Comparison of ENCODE assay signal across 16 cellular contexts in genomic region chr7:1861799-1862458, GRCh38.
"Had no signal": no experiment of that assay in that cellular context is flagged by ENCODE, and none has a peak within 500 bp of the region (broad histone marks: within the 10 kb centered on the region; RNA-seq: fewer than 3 reads in every experiment).

No MANE protein-coding gene starts in this region.

- H3K36me3 ChIP-seq: esophagus muscularis mucosa, heart left ventricle, right atrium auricular region, transverse colon, vagina had no signal

- H3K4me3 ChIP-seq: esophagus muscularis mucosa, heart left ventricle, right atrium auricular region, transverse colon, vagina had no signal

- DNase-seq: activated CD4-positive, CD25-positive, alpha-beta regulatory T cell treated with anti-CD3 and anti-CD28 coated beads, Interleukin-2, amount 50 U/mL, for 72 hours; activated naive CD4-positive, alpha-beta T cell treated with anti-CD3 and anti-CD28 coated beads for 36 hours; activated T-cell treated with anti-CD3 and anti-CD28 coated beads, Interleukin-2, amount 50 U/mL, for 1 hour; heart left ventricle; naive thymus-derived CD8-positive, alpha-beta T cell; small intestine; stimulated activated CD4-positive, alpha-beta T cell treated with anti-CD3 and anti-CD28 coated beads, Interleukin-4, amount 100 ng/mL, for 24 hours; stimulated activated naive CD8-positive, alpha-beta T cell treated with anti-CD3 and anti-CD28 coated beads, Interleukin-15, Interleukin-2, amounts not matched to agents 100 U/mL and 50 U/mL, for 24 hours; T-helper 1 cell; transverse colon had no signal

- H3K27ac ChIP-seq: esophagus muscularis mucosa, heart left ventricle, right atrium auricular region, transverse colon, vagina had no signal

- ATAC-seq: heart left ventricle; naive thymus-derived CD8-positive, alpha-beta T cell; stimulated activated naive CD8-positive, alpha-beta T cell treated with anti-CD3 and anti-CD28 coated beads, Interleukin-15, Interleukin-2, amounts not matched to agents 100 U/mL and 50 U/mL, for 24 hours had no signal

- FAIRE-seq: frontal cortex, islet of Langerhans, small intestine had no signal

- H3K9me3 Mint-ChIP-seq: activated naive CD4-positive, alpha-beta T cell treated with anti-CD3 and anti-CD28 coated beads for 36 hours; activated T-helper 2 cell treated with anti-CD3 and anti-CD28 coated beads, Interferon-gamma antibody, Interleukin-2, Interleukin-4, amounts not matched to agents 10 μg/mL and 5 μg/mL and 100 μg/mL, durations not matched to agents 14 hours and 24 hours and 36 hours; naive thymus-derived CD8-positive, alpha-beta T cell had no signal

- H3K4me1 ChIP-seq: esophagus muscularis mucosa, heart left ventricle, right atrium auricular region, transverse colon, vagina had no signal

- H3K27me3 ChIP-seq: esophagus muscularis mucosa, heart left ventricle, right atrium auricular region, transverse colon, vagina had no signal

- H3K9me3 ChIP-seq: esophagus muscularis mucosa, heart left ventricle, right atrium auricular region, transverse colon, vagina had no signal

- H3K27me3 Mint-ChIP-seq: naive thymus-derived CD8-positive, alpha-beta T cell had no signal

- H3K4me3 Mint-ChIP-seq: activated naive CD4-positive, alpha-beta T cell treated with anti-CD3 and anti-CD28 coated beads for 36 hours; naive thymus-derived CD8-positive, alpha-beta T cell had no signal

- H3K27ac Mint-ChIP-seq: activated naive CD4-positive, alpha-beta T cell treated with anti-CD3 and anti-CD28 coated beads for 36 hours; activated T-helper 2 cell treated with anti-CD3 and anti-CD28 coated beads, Interferon-gamma antibody, Interleukin-2, Interleukin-4, amounts not matched to agents 10 μg/mL and 5 μg/mL and 100 μg/mL, durations not matched to agents 14 hours and 24 hours and 36 hours had no signal
